Comparison of ENCODE assay signal across 24 cellular contexts in the genomic region with DNA sequence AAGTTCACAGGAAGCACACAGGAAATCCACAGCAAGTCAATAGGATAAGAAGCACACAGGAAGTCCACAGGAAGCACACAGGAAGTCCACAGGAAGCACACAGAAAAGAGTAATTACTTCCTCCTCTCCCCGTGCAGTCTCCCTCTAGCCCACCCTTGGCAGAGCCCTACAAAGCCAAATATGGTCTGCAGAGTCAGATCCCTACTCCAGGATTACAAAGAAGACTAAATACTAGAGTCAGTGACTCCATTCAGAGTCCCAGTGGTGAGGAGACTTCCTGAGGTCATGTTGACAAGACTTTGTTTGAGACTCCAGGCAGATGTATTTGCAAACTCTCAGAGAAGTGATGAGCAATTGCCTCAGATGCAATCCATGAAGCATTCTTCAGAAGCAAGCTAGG.
DNase-seq lines count a peak whose midpoint lies in the region; ATAC-seq and TF ChIP-seq lines count a peak whose summit lies in the region.
"Had no signal": no experiment of that assay in that cellular context is flagged by ENCODE, and none has a peak within 500 bp of the region (broad histone marks: within the 10 kb centered on the region; RNA-seq: fewer than 3 reads in every experiment).

No MANE protein-coding gene starts in this region.

- intact Hi-C loops in naive thymus-derived CD4-positive, alpha-beta T cell (cut with micrococcal nuclease): no loop called here
- intact Hi-C loops in psoas muscle (cut with DNase I): no loop called here

- TF ChIP-seq CTCF in DND-41 (IDR thresholded peaks at IDR 0.05; ENCODE audit: borderline replicate concordance, extremely low read depth, low read length, poor library complexity, severe bottlenecking) (no peak), psoas muscle (IDR thresholded peaks at IDR 0.05) (no peak)

- H3K4me2 ChIP-seq in DND-41 (ENCODE audit: insufficient read depth, low read length): no peak overlapping the region

- no peak overlapping the region for H2AFZ ChIP-seq in DND-41 (ENCODE audit: low read depth, low read length)

- no peaks in the 10 kb centered on the region for H3K27me3 Mint-ChIP-seq in CD4-positive, CD25-positive, alpha-beta regulatory T cell
- H3K27me3 Mint-ChIP-seq in T-cell: no peaks in the 10 kb centered on the region
- no peaks in the 10 kb centered on the region for H3K27me3 Mint-ChIP-seq in naive thymus-derived CD4-positive, alpha-beta T cell

- ATAC-seq in CD4-positive, CD25-positive, alpha-beta regulatory T cell (ENCODE audit: low read depth in 2 of 2): no peak
- ATAC-seq in DND-41 (ENCODE audit: insufficient read depth, low read depth) (peak; percentile 54), T-cell (replicated peaks in 1 of 4) (peak in 2 of 4 experiments; percentile 27 to 53), psoas muscle (no peak), HG02571 (IDR thresholded peaks at IDR 0.05; ENCODE audit: unreplicated experiment) (no peak)
- no peak for ATAC-seq in naive thymus-derived CD4-positive, alpha-beta T cell
- ATAC-seq: gastroesophageal sphincter, lower lobe of right lung, upper lobe of right lung had no signal

- peaks cover 0 to 34% (median 11%) of the 10 kb centered on the region in 7 donors for H3K9me3 Mint-ChIP-seq in CD4-positive, CD25-positive, alpha-beta regulatory T cell
- peaks cover 21 to 28% (median 22%) of the 10 kb centered on the region in 3 donors for H3K9me3 Mint-ChIP-seq in T-cell
- peaks cover 9 to 39% (median 22%) of the 10 kb centered on the region in 11 donors for H3K9me3 Mint-ChIP-seq in naive thymus-derived CD4-positive, alpha-beta T cell

- H3K27ac ChIP-seq in CD4-positive, CD25-positive, alpha-beta regulatory T cell (ENCODE audit: insufficient read depth, low read length, poor library complexity, severe bottlenecking): peak overlapping the region; percentile 34
- H3K27ac ChIP-seq in DND-41 (ENCODE audit: low read length) (peak overlapping the region; percentile 2; the same call in 1 of the 2 replicates), psoas muscle (no peak overlapping the region)
- H3K27ac ChIP-seq in naive thymus-derived CD4-positive, alpha-beta T cell (ENCODE audit: low read depth, low read length): peak overlapping the region; percentile 46
- H3K27ac ChIP-seq: cardiac muscle cell, gastroesophageal sphincter, lower lobe of right lung, prostate gland, upper lobe of right lung, WERI-Rb-1 had no signal

- H3K36me3 ChIP-seq in CD4-positive, CD25-positive, alpha-beta regulatory T cell (ENCODE audit: control insufficient read depth, insufficient read depth, low read length): no peaks in the 10 kb centered on the region
- H3K36me3 ChIP-seq in DND-41 (ENCODE audit: insufficient read depth, low read length) (no peaks in the 10 kb centered on the region), psoas muscle (ENCODE audit: insufficient read depth in 1 of 2, low read depth in 1 of 2) (no peaks in the 10 kb centered on the region)
- H3K36me3 ChIP-seq in naive thymus-derived CD4-positive, alpha-beta T cell (ENCODE audit: control insufficient read depth in 2 of 3, insufficient read depth in 3 of 3, low read length in 3 of 3): no peaks in the 10 kb centered on the region
- H3K36me3 ChIP-seq: cardiac muscle cell, gastroesophageal sphincter, lower lobe of right lung, prostate gland, upper lobe of right lung, WERI-Rb-1 had no signal

- CTCF ChIA-PET in T-cell (lab: Charles Lee): no interaction called here
- CTCF ChIA-PET in naive thymus-derived CD4-positive, alpha-beta T cell (lab: Charles Lee): no interaction called here

- POLR2A ChIA-PET in T-cell (lab: Charles Lee): no interaction called here
- POLR2A ChIA-PET in naive thymus-derived CD4-positive, alpha-beta T cell (lab: Charles Lee): no interaction called here

- no peaks in the 10 kb centered on the region for H3K79me2 ChIP-seq in DND-41 (ENCODE audit: insufficient read depth, low read length)

- peaks cover 0 to 9% (median under 1%) of the 10 kb centered on the region in 4 donors for H3K4me1 Mint-ChIP-seq in CD4-positive, CD25-positive, alpha-beta regulatory T cell
- peaks cover 11 to 18% (median 16%) of the 10 kb centered on the region in 3 donors for H3K4me1 Mint-ChIP-seq in T-cell
- peaks cover 5 to 30% (median 22%) of the 10 kb centered on the region in 7 donors for H3K4me1 Mint-ChIP-seq in naive thymus-derived CD4-positive, alpha-beta T cell

- no peak overlapping the region for H3K4me3 Mint-ChIP-seq in CD4-positive, CD25-positive, alpha-beta regulatory T cell
- H3K4me3 Mint-ChIP-seq in T-cell: peak overlapping the region in 1 of 3 donors; percentile 7
- H3K4me3 Mint-ChIP-seq in naive thymus-derived CD4-positive, alpha-beta T cell: peak overlapping the region in 4 of 10 donors; percentile 24 to 70 (median 56)

- H3K4me3 ChIP-seq in CD4-positive, CD25-positive, alpha-beta regulatory T cell (ENCODE audit: low read depth, low read length): no peak overlapping the region
- H3K4me3 ChIP-seq in DND-41 (ENCODE audit: low read depth in 1 of 2, low read length in 2 of 2) (no peak overlapping the region), psoas muscle (no peak overlapping the region)
- H3K4me3 ChIP-seq in naive thymus-derived CD4-positive, alpha-beta T cell (ENCODE audit: low read length): no peak overlapping the region
- H3K4me3 ChIP-seq: cardiac muscle cell, gastroesophageal sphincter, lower lobe of right lung, prostate gland, upper lobe of right lung had no signal

- no peaks in the 10 kb centered on the region for H3K27me3 ChIP-seq in CD4-positive, CD25-positive, alpha-beta regulatory T cell (ENCODE audit: control insufficient read depth, insufficient read depth, low read length)
- no peaks in the 10 kb centered on the region for H3K27me3 ChIP-seq in DND-41 (ENCODE audit: insufficient read depth, low read length, poor library complexity)
- no peaks in the 10 kb centered on the region for H3K27me3 ChIP-seq in naive thymus-derived CD4-positive, alpha-beta T cell (ENCODE audit: control insufficient read depth in 2 of 2, insufficient read depth in 2 of 2, low read length in 2 of 2)
- H3K27me3 ChIP-seq in psoas muscle (ENCODE audit: insufficient read depth in 3 of 3, low read length in 2 of 3): no peaks in the 10 kb centered on the region
- H3K27me3 ChIP-seq: cardiac muscle cell, gastroesophageal sphincter, upper lobe of right lung had no signal

- H3K9me3 ChIP-seq in CD4-positive, CD25-positive, alpha-beta regulatory T cell (ENCODE audit: control insufficient read depth in 2 of 2, low read length in 2 of 2): peaks cover 13 to 32% of the 10 kb centered on the region in 2 experiments
- H3K9me3 ChIP-seq in DND-41 (ENCODE audit: insufficient read depth, low read length, severe bottlenecking): peaks cover 7% of the 10 kb centered on the region
- H3K9me3 ChIP-seq in naive thymus-derived CD4-positive, alpha-beta T cell (ENCODE audit: control insufficient read depth in 2 of 3, low read length in 3 of 3): peaks cover 8 to 19% (median 12%) of the 10 kb centered on the region in 3 experiments
- H3K9me3 ChIP-seq in psoas muscle: peaks cover 6% of the 10 kb centered on the region
- H3K9me3 ChIP-seq: prostate gland, upper lobe of right lung had no signal

- peak overlapping the region in 2 of 3 donors; percentile 67 to 87 for H3K27ac Mint-ChIP-seq in CD4-positive, CD25-positive, alpha-beta regulatory T cell
- peak overlapping the region; percentile 81 to 87 for H3K27ac Mint-ChIP-seq in T-cell
- peak overlapping the region in 8 of 9 donors; percentile 27 to 90 (median 78) for H3K27ac Mint-ChIP-seq in naive thymus-derived CD4-positive, alpha-beta T cell

- no peaks in the 10 kb centered on the region for H3K4me1 ChIP-seq in CD4-positive, CD25-positive, alpha-beta regulatory T cell (ENCODE audit: control insufficient read depth, insufficient read depth, low read length, poor library complexity, severe bottlenecking)
- H3K4me1 ChIP-seq in DND-41 (ENCODE audit: insufficient read depth, low read length): peaks cover 10% of the 10 kb centered on the region
- H3K4me1 ChIP-seq in naive thymus-derived CD4-positive, alpha-beta T cell (ENCODE audit: control insufficient read depth in 2 of 2, insufficient read depth in 2 of 2, low read length in 2 of 2): peaks cover 0 to 6% of the 10 kb centered on the region in 2 donors
- H3K4me1 ChIP-seq in psoas muscle: no peaks in the 10 kb centered on the region
- H3K4me1 ChIP-seq: gastroesophageal sphincter, lower lobe of right lung, prostate gland, upper lobe of right lung had no signal

- no peak for DNase-seq in CD4-positive, CD25-positive, alpha-beta regulatory T cell
- peak; percentile 7 for DNase-seq in DND-41
- no peak for DNase-seq in T-cell
- DNase-seq in naive thymus-derived CD4-positive, alpha-beta T cell: peak in 1 of 9 donors; percentile 15
- no peak for DNase-seq in psoas muscle
- no peak for DNase-seq in epidermal melanocyte (ENCODE audit: insufficient read length, low spot score)
- DNase-seq in activated gamma-delta T cell (lab: John Stamatoyannopoulos, UW): no peak
- DNase-seq: activated CD8-positive, alpha-beta memory T cell treated with anti-CD3 and anti-CD28 coated beads for 24 hours; activated T-cell treated with anti-CD3 and anti-CD28 coated beads, Interleukin-2, amount 50 U/mL, for 1 hour; aorta; DMS79; Kasumi-1; lower lobe of right lung; NCI-H1930; NCI-H774; stimulated activated CD8-positive, alpha-beta memory T cell treated with anti-CD3 and anti-CD28 coated beads, Interleukin-4, amount 100 ng/mL, for 48 hours; substantia nigra; T-helper 9 cell; upper lobe of right lung; WERI-Rb-1 had no signal

- WGBS in psoas muscle, 3 donors: 29 to 42% (median 36%) methylated on average over 1 of the region's 1 CpG

- no peaks in the 10 kb centered on the region for H3K36me3 Mint-ChIP-seq in CD4-positive, CD25-positive, alpha-beta regulatory T cell
- no peaks in the 10 kb centered on the region for H3K36me3 Mint-ChIP-seq in T-cell
- peaks cover 0 to 7% (median 1%) of the 10 kb centered on the region in 5 donors for H3K36me3 Mint-ChIP-seq in naive thymus-derived CD4-positive, alpha-beta T cell

- H3K9ac ChIP-seq in DND-41 (ENCODE audit: low read depth, low read length): no peak overlapping the region

- no peaks in the 10 kb centered on the region for H4K20me1 ChIP-seq in DND-41 (ENCODE audit: insufficient read depth, low read length)
